1 cellular context compared by ENCODE assay signal in genomic region chr16:15765116-15765515, GRCh38.
A peak's percentile ranks its signal among the peaks of the same experiment; 100 is the strongest.
TF ChIP-seq lines count a peak whose summit lies in the region.

No MANE protein-coding gene starts in this region.

TF ChIP-seq in HepG2, 621 proteins besides CTCF, POLR2A, EP300 and RAD21 (continued from another document):
- TF ChIP-seq FOXA1 (IDR thresholded peaks at IDR 0.05): 0 out of 2 replicates have a peak, but pooled peaks have one; percentile 23
- no peak for TF ChIP-seq FOXA1 (CRISPR knock-in tag; IDR thresholded peaks at IDR 0.05)
- TF ChIP-seq NFE2L2 (IDR thresholded peaks at IDR 0.05; ENCODE audit: low read length): no peak
- TF ChIP-seq REXO4 (CRISPR knock-in tag; IDR thresholded peaks at IDR 0.05; ENCODE audit: borderline replicate concordance): no peak
- TF ChIP-seq ATM (IDR thresholded peaks at IDR 0.05; ENCODE audit: borderline replicate concordance): peak; percentile 14; the same call in 1 of the 2 replicates
- no peak for TF ChIP-seq ZNF616 (CRISPR knock-in tag; IDR thresholded peaks at IDR 0.05; ENCODE audit: low read depth)
- TF ChIP-seq ZBTB40 (IDR thresholded peaks at IDR 0.05): peak; percentile 30
- TF ChIP-seq ZBTB40 (CRISPR knock-in tag; IDR thresholded peaks at IDR 0.05): no peak
- peak; percentile 79 for TF ChIP-seq ZNF282 (IDR thresholded peaks at IDR 0.05; ENCODE audit: partially characterized antibody)
- peak; percentile 88; the same call in 1 of the 2 replicates for TF ChIP-seq NBN (conservative IDR thresholded peaks at IDR 0.05)
- 0 out of 2 replicates have a peak, but pooled peaks have one; percentile 39 for TF ChIP-seq LCORL (IDR thresholded peaks at IDR 0.05)
- TF ChIP-seq LCORL (CRISPR knock-in tag; IDR thresholded peaks at IDR 0.05): no peak
- peak; percentile 77; the same call in 1 of the 2 replicates for TF ChIP-seq TRIM22 (IDR thresholded peaks at IDR 0.05)
- TF ChIP-seq NONO (IDR thresholded peaks at IDR 0.05): 0 out of 2 replicates have a peak, but pooled peaks have one; percentile 36
- no peak for TF ChIP-seq NONO (CRISPR knock-in tag; conservative IDR thresholded peaks at IDR 0.05)
- TF ChIP-seq ZBTB7B (CRISPR knock-in tag; IDR thresholded peaks at IDR 0.05): no peak
- no peak for TF ChIP-seq HOMEZ (CRISPR knock-in tag; IDR thresholded peaks at IDR 0.05; ENCODE audit: low read depth)
- peak; percentile 96; the same call in 1 of the 2 replicates for TF ChIP-seq PLRG1 (conservative IDR thresholded peaks at IDR 0.05)
- no peak for TF ChIP-seq PHF8 (CRISPR knock-in tag; IDR thresholded peaks at IDR 0.05)
- no peak for TF ChIP-seq MXI1 (IDR thresholded peaks at IDR 0.05; ENCODE audit: borderline replicate concordance, low read depth, low read length)
- TF ChIP-seq FLYWCH1 (CRISPR knock-in tag; IDR thresholded peaks at IDR 0.05): no peak
- no peak for TF ChIP-seq SCMH1 (CRISPR knock-in tag; IDR thresholded peaks at IDR 0.05; ENCODE audit: borderline replicate concordance)
- TF ChIP-seq SOX6 (IDR thresholded peaks at IDR 0.05): peak; percentile 90; the same call in 1 of the 2 replicates
- no peak for TF ChIP-seq SOX6 (CRISPR knock-in tag; IDR thresholded peaks at IDR 0.05)
- peak; percentile 52; the same call in 1 of the 2 replicates for TF ChIP-seq NFRKB (IDR thresholded peaks at IDR 0.05)
- 0 out of 2 replicates have a peak, but pooled peaks have one; percentile 19 for TF ChIP-seq SP1 (IDR thresholded peaks at IDR 0.05)
- TF ChIP-seq SP1 (CRISPR knock-in tag; IDR thresholded peaks at IDR 0.05): no peak
- TF ChIP-seq IKZF1 (IDR thresholded peaks at IDR 0.05): peak; percentile 88; the same call in 1 of the 2 replicates
- no peak for TF ChIP-seq ETS1 (CRISPR knock-in tag; IDR thresholded peaks at IDR 0.05)
- TF ChIP-seq MXD4 (CRISPR knock-in tag; IDR thresholded peaks at IDR 0.05): no peak
- no peak for TF ChIP-seq EEA1 (CRISPR knock-in tag; IDR thresholded peaks at IDR 0.05; ENCODE audit: borderline replicate concordance)
- TF ChIP-seq FOXC1 (CRISPR knock-in tag; IDR thresholded peaks at IDR 0.05; ENCODE audit: borderline replicate concordance): no peak
- no peak for TF ChIP-seq MTF1 (CRISPR knock-in tag; IDR thresholded peaks at IDR 0.05)
